In genomic region chr5:132497488-132497997, GRCh38 we compare ENCODE assay signal across 8 cellular contexts. TPM values are rescaled to one million over a fixed set of nuclear protein-coding genes. Genes with fewer than 3 reads are reported as not detected.
DNase-seq lines count a peak whose midpoint lies in the region; ATAC-seq and TF ChIP-seq lines count a peak whose summit lies in the region.

No MANE protein-coding gene starts in this region.

- TF ChIP-seq CTCF in GM12875 (IDR thresholded peaks at IDR 0.05; ENCODE audit: borderline replicate concordance, insufficient read depth, low read depth, low read length) (no peak), upper lobe of left lung (IDR thresholded peaks at IDR 0.05) (no peak)

- H3K4me2 ChIP-seq in mesendoderm (ENCODE audit: low read length): no peak overlapping the region

- ATAC-seq in effector memory CD8-positive, alpha-beta T cell (replicated peaks): no peak
- ATAC-seq in upper lobe of left lung (ENCODE audit: low FRiP score in 2 of 2): peak; percentile 16 to 38
- no peak for ATAC-seq in GM19455 (IDR thresholded peaks at IDR 0.05; ENCODE audit: unreplicated experiment)
- no peak for ATAC-seq in HG03025 (IDR thresholded peaks at IDR 0.05; ENCODE audit: low FRiP score, unreplicated experiment)

- H3K36me3 ChIP-seq in mesendoderm (ENCODE audit: control insufficient read depth, insufficient read depth, low read length) (no peaks in the 10 kb centered on the region), upper lobe of left lung (no peaks in the 10 kb centered on the region)

- H4K5ac ChIP-seq in mesendoderm (ENCODE audit: low read length): no peak overlapping the region

- peak overlapping the region; percentile 91 to 94 for H3K27ac Mint-ChIP-seq in effector memory CD8-positive, alpha-beta T cell

- no peaks in the 10 kb centered on the region for H3K27me3 Mint-ChIP-seq in effector memory CD8-positive, alpha-beta T cell

- H3K18ac ChIP-seq in mesendoderm (ENCODE audit: low read length): no peak overlapping the region

- H3K4me1 ChIP-seq in mesendoderm (ENCODE audit: control insufficient read depth, low read depth, low read length) (peaks cover 4% of the 10 kb centered on the region), upper lobe of left lung (peaks cover 45 to 64% (median 55%) of the 10 kb centered on the region in 4 donors)

- peaks cover 52 to 63% of the 10 kb centered on the region in 2 donors for H3K4me1 Mint-ChIP-seq in effector memory CD8-positive, alpha-beta T cell (ENCODE audit: low read depth in 2 of 2)

- peaks cover 32% of the 10 kb centered on the region for H3K36me3 Mint-ChIP-seq in effector memory CD8-positive, alpha-beta T cell (ENCODE audit: insufficient read depth)

- no peak overlapping the region for H2BK120ac ChIP-seq in mesendoderm (ENCODE audit: low read depth, low read length)

- WGBS in mesendoderm (ENCODE audit: extremely low coverage, insufficient coverage, low lambda C conversion rate): no CpG with 5 or more reads among the region's 6 CpGs
- 18 to 48% methylated on average over 6 of the region's 6 CpGs for WGBS in upper lobe of left lung, 2 donors

- H3K79me1 ChIP-seq in mesendoderm (ENCODE audit: low read length): no peaks in the 10 kb centered on the region

- DNase-seq in RKO (ENCODE audit: low spot score): peak; percentile 86
- no peak for DNase-seq in effector memory CD8-positive, alpha-beta T cell
- DNase-seq in mesendoderm: peak; percentile 90
- DNase-seq in upper lobe of left lung: peak in 1 of 2 donors; percentile 62
- DNase-seq in NCI-H510A treated with DMSO at 0.1 percent for 48 hours (lab: John Stamatoyannopoulos, UW): no peak

- no peak overlapping the region for H3K9ac ChIP-seq in mesendoderm (ENCODE audit: low read length)

- H2BK5ac ChIP-seq in mesendoderm (ENCODE audit: low read length): no peak overlapping the region

- no peak overlapping the region for H3K4ac ChIP-seq in mesendoderm (ENCODE audit: low read depth, low read length)

- no peak overlapping the region for H2AK5ac ChIP-seq in mesendoderm (ENCODE audit: low read length)

- H2BK15ac ChIP-seq in mesendoderm (replicated peaks; ENCODE audit: low read depth): no peak overlapping the region

- H3K27me3 ChIP-seq in mesendoderm (ENCODE audit: insufficient read depth, low read length, poor library complexity) (no peaks in the 10 kb centered on the region), upper lobe of left lung (no peaks in the 10 kb centered on the region)

- no peaks in the 10 kb centered on the region for H3K9me3 ChIP-seq in upper lobe of left lung

- TF ChIP-seq EP300 in upper lobe of left lung (IDR thresholded peaks at IDR 0.05): no peak

- no peaks in the 10 kb centered on the region for H3K9me3 Mint-ChIP-seq in effector memory CD8-positive, alpha-beta T cell

- no peaks in the 10 kb centered on the region for H3K79me2 ChIP-seq in mesendoderm (ENCODE audit: control insufficient read depth, insufficient read depth, low read length)

- H3K27ac ChIP-seq in mesendoderm (ENCODE audit: low read depth, low read length): no peak overlapping the region
- H3K27ac ChIP-seq in upper lobe of left lung: peak overlapping the region; percentile 98 to 99 (median 98)

- no peak for TF ChIP-seq POLR2A in upper lobe of left lung (IDR thresholded peaks at IDR 0.05)

- no peak overlapping the region for H3K23ac ChIP-seq in mesendoderm (ENCODE audit: low read length)

- H3K56ac ChIP-seq in mesendoderm (ENCODE audit: low read length): no peak overlapping the region

- H3K4me3 Mint-ChIP-seq in effector memory CD8-positive, alpha-beta T cell: peak overlapping the region; percentile 87 to 92

- H4K8ac ChIP-seq in mesendoderm (ENCODE audit: low read depth, low read length): no peak overlapping the region

- H3K4me3 ChIP-seq in GM12875 (ENCODE audit: low read depth, low read length) (peak overlapping the region; percentile 59), mesendoderm (ENCODE audit: low read length) (no peak overlapping the region), upper lobe of left lung (peak overlapping the region in 3 of 4 donors; percentile 69 to 83 (median 72))

RNA-seq across cellular contexts. Expression of gene IRF1, which starts 7.0 kb away (rescaled TPM):
- polyA plus RNA-seq in mesendoderm (2013, experiment 1 of 2): 4.5 TPM
- 4.1 TPM for polyA plus RNA-seq in mesendoderm (2013, experiment 2 of 2)
- total RNA-seq in upper lobe of left lung: 10 to 100 TPM; 42.1 to 94.3 (median 79.3) TPM

RNA-seq across cellular contexts. Expression of gene IL5, which starts 45.8 kb away (rescaled TPM):
- not detected for polyA plus RNA-seq in mesendoderm (2013, experiment 1 of 2)
- polyA plus RNA-seq in mesendoderm (2013, experiment 2 of 2): not detected
- 1 to 10 TPM in 1 of 6 donors, not detected in 5; 1.2 TPM for total RNA-seq in upper lobe of left lung

RNA-seq across cellular contexts. Expression of gene RAD50, which starts 59.2 kb away (rescaled TPM):
- polyA plus RNA-seq in mesendoderm (2013, experiment 1 of 2): 30.2 TPM
- polyA plus RNA-seq in mesendoderm (2013, experiment 2 of 2): 31.3 TPM
- 100 to 1,000 TPM in 1 of 6 donors, 10 to 100 TPM in 5; 26.2 to 105 (median 33.3) TPM for total RNA-seq in upper lobe of left lung

Comparison
In these comparisons a context has a peak if more than half of its experiments do, and no peak if none do; other contexts are left out.
1. DNase-seq: peak in RKO (single experiment) and mesendoderm (single experiment); none in effector memory CD8-positive, alpha-beta T cell (0 of 3) and NCI-H510A treated with DMSO at 0.1 percent for 48 hours (single experiment).
2. ATAC-seq: peak in upper lobe of left lung (2 of 2); none in effector memory CD8-positive, alpha-beta T cell (single experiment), GM19455 (single experiment) and HG03025 (single experiment).